In the genomic region with DNA sequence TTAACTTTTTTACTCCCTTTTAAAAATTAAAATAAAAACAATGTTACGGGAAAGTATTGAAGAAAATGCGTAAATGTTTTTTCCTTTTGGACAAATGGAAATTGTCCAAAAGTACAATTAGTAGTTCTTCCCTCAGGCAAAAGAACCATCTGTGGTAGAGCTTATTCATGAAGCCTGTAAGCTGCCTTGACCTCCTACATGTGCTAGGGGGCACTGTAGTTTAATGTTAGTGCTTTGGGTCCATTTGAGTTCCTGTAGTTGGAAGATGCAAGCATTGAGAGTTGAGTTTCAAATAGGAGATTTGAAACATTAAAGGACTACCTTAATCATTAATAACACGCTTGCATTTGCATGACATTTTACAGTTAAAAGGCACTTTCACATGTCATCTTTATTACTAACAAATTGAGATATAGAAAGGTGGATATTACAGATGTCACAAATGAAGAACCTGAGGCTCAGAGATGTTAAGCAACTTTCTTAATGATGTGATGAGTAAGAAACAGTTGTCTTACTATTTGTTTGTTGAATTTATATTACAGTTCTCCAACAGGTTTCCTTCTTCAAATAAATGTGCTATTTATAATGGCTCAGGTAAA, we compare ENCODE assay signal across 8 cellular contexts. TPM values are rescaled to one million over a fixed set of nuclear protein-coding genes. Genes with fewer than 3 reads are reported as not detected.
DNase-seq lines count a peak whose midpoint lies in the region; ATAC-seq and TF ChIP-seq lines count a peak whose summit lies in the region.

No MANE protein-coding gene starts in this region.

- CTCF ChIA-PET in A673 (lab: Charles Lee): no interaction called here

- H3K36me3 Mint-ChIP-seq in osteocyte (ENCODE audit: unreplicated experiment): no peaks in the 10 kb centered on the region
- no peaks in the 10 kb centered on the region for H3K36me3 Mint-ChIP-seq in activated T-helper 17 cell treated with anti-CD3 and anti-CD28 coated beads, Interleukin-2, amount 50 U/mL, for 72 hours (ENCODE audit: low read depth)

- DNase-seq in A673 (ENCODE audit: low spot score) (peak; percentile 15), NCI-H82 (lab: John Stamatoyannopoulos, UW) (peak; percentile 78), epithelial cell of proximal tubule (ENCODE audit: low read depth) (no peak), osteocyte (ENCODE audit: extremely low spot score, unreplicated experiment) (no peak)

- H3K4me1 ChIP-seq in A673 (ENCODE audit: insufficient read depth, low read length, poor library complexity, severe bottlenecking): no peaks in the 10 kb centered on the region

- H3K4me3 Mint-ChIP-seq in osteocyte (ENCODE audit: unreplicated experiment): no peak overlapping the region
- no peak overlapping the region for H3K4me3 Mint-ChIP-seq in activated T-helper 17 cell treated with anti-CD3 and anti-CD28 coated beads, Interleukin-2, amount 50 U/mL, for 72 hours

- no peak overlapping the region for H3K27ac Mint-ChIP-seq in osteocyte (ENCODE audit: unreplicated experiment)
- no peak overlapping the region for H3K27ac Mint-ChIP-seq in activated T-helper 17 cell treated with anti-CD3 and anti-CD28 coated beads, Interleukin-2, amount 50 U/mL, for 72 hours

- no peaks in the 10 kb centered on the region for H3K36me3 ChIP-seq in A673 (ENCODE audit: insufficient read depth, low read length, poor library complexity, severe bottlenecking)

- intact Hi-C loops in A673 (cut with micrococcal nuclease; ENCODE audit: unreplicated experiment): no loop called here

- peaks cover 23% of the 10 kb centered on the region for H3K4me1 Mint-ChIP-seq in osteocyte (ENCODE audit: unreplicated experiment)
- H3K4me1 Mint-ChIP-seq in activated T-helper 17 cell treated with anti-CD3 and anti-CD28 coated beads, Interleukin-2, amount 50 U/mL, for 72 hours: no peaks in the 10 kb centered on the region

- H3K4me3 ChIP-seq in A673 (ENCODE audit: low read depth, low read length, poor library complexity, severe bottlenecking) (no peak overlapping the region), epithelial cell of proximal tubule (ENCODE audit: low read depth, low read length) (no peak overlapping the region)

- no peaks in the 10 kb centered on the region for H3K9me3 Mint-ChIP-seq in osteocyte (ENCODE audit: unreplicated experiment)
- H3K9me3 Mint-ChIP-seq in activated T-helper 17 cell treated with anti-CD3 and anti-CD28 coated beads, Interleukin-2, amount 50 U/mL, for 72 hours: peaks cover 6% of the 10 kb centered on the region

- peaks cover 6% of the 10 kb centered on the region for H3K9me3 ChIP-seq in A673 (ENCODE audit: low read depth, low read length, poor library complexity, severe bottlenecking)

- no peak overlapping the region for H3K27ac ChIP-seq in A673 (ENCODE audit: low read depth, low read length, poor library complexity, severe bottlenecking)

- no TSS peak for BruUV-seq in A673 (replicated peaks; lab: Mats Ljungman, UMichigan)

- TF ChIP-seq CTCF in A673 (conservative IDR thresholded peaks at IDR 0.05; ENCODE audit: low read depth, low read length): peak; percentile 44; the same call in 1 of the 2 replicates
- peak; percentile 87 for TF ChIP-seq CTCF in epithelial cell of proximal tubule (conservative IDR thresholded peaks at IDR 0.05; ENCODE audit: low read depth, low read length)
- peak; percentile 72 for TF ChIP-seq CTCF in osteocyte (IDR thresholded peaks at IDR 0.05)

- peaks cover 17% of the 10 kb centered on the region for H3K27me3 Mint-ChIP-seq in osteocyte (ENCODE audit: unreplicated experiment)
- H3K27me3 Mint-ChIP-seq in activated T-helper 17 cell treated with anti-CD3 and anti-CD28 coated beads, Interleukin-2, amount 50 U/mL, for 72 hours: no peaks in the 10 kb centered on the region

- ATAC-seq in GM21717 (IDR thresholded peaks at IDR 0.05; ENCODE audit: unreplicated experiment) (peak; percentile 73), HG02852 (IDR thresholded peaks at IDR 0.05; ENCODE audit: unreplicated experiment) (no peak), GM18858 (IDR thresholded peaks at IDR 0.05; ENCODE audit: unreplicated experiment) (no peak)
- ATAC-seq in activated T-helper 17 cell treated with anti-CD3 and anti-CD28 coated beads, Interleukin-2, amount 50 U/mL, for 72 hours (replicated peaks): no peak

- H3K27me3 ChIP-seq in A673 (replicated peaks; ENCODE audit: insufficient read depth, low read depth, low read length, poor library complexity): no peaks in the 10 kb centered on the region

- POLR2A ChIA-PET in A673 (lab: Charles Lee; ENCODE audit: low non-redundant PET): no interaction called here

RNA-seq across cellular contexts. Expression of a gene that starts 1.8 kb away (rescaled TPM):
- total RNA-seq in A673 (2021) (not detected in 2 replicates), epithelial cell of proximal tubule (under 0.01 and 0.43 TPM in 2 replicates), osteocyte (0.43 and 0.71 TPM in 2 replicates)
- not detected for total RNA-seq in activated T-helper 17 cell treated with anti-CD3 and anti-CD28 coated beads, Interleukin-2, amount 50 U/mL, for 72 hours

Comparison
In these comparisons a context has a peak if more than half of its experiments do, and no peak if none do; other contexts are left out.
1. DNase-seq: peak in A673 (single experiment) and NCI-H82 (single experiment); none in epithelial cell of proximal tubule (single experiment) and osteocyte (single experiment).
2. Peak in every context shown above with its lines, with median percentiles within 50 percentile points of each other: CTCF ChIP-seq.